23 cellular contexts compared by ENCODE assay signal in the genomic region with DNA sequence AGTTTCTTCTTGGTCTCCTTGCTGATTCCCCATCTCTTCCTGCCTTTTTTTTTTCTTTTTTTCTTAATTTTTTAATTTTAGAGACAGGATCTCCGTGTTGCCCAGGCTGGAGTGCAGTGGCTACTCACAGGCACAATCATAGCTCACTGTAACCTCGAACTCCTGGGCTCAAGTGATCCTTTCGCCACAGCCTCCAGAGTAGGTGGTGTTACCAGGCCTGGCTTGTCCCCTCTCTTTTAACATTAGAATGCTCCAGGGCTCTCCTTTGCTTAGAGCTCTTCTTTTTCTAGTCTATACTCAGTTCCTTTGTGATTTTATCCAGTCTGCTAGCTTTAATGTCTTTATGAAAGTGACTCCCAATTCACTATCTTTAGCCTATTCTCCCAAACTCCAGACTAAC.
DNase-seq lines count a peak whose midpoint lies in the region; ATAC-seq, FAIRE-seq and TF ChIP-seq lines count a peak whose summit lies in the region.
"Had no signal": no experiment of that assay in that cellular context is flagged by ENCODE, and none has a peak within 500 bp of the region (broad histone marks: within the 10 kb centered on the region; RNA-seq: fewer than 3 reads in every experiment).

No MANE protein-coding gene starts in this region.

- H3K4me2 ChIP-seq in A549, result no peak overlapping the region

- no peaks in the 10 kb centered on the region for H3K9me3 Mint-ChIP-seq in WTC11
- H3K9me3 Mint-ChIP-seq in memory B cell, result no peaks in the 10 kb centered on the region
- H3K9me3 Mint-ChIP-seq: CD8-positive, alpha-beta memory T cell had no signal

- POLR2A ChIA-PET in A549 (lab: Yijun Ruan, JAX), result no interaction called here
- POLR2A ChIA-PET in WTC11 (lab: Charles Lee), result no interaction called here

- H3K4me1 Mint-ChIP-seq in WTC11, result peaks cover 29% of the 10 kb centered on the region
- no peaks in the 10 kb centered on the region for H3K4me1 Mint-ChIP-seq in memory B cell
- H3K4me1 Mint-ChIP-seq: CD8-positive, alpha-beta memory T cell had no signal

- H3K27me3 Mint-ChIP-seq in WTC11 (ENCODE audit: low read depth) (no peaks in the 10 kb centered on the region), memory B cell (no peaks in the 10 kb centered on the region)
- H3K27me3 Mint-ChIP-seq: CD8-positive, alpha-beta memory T cell had no signal

- H3K4me3 ChIP-seq in A549, result no peak overlapping the region

- FAIRE-seq in A549 (lab: Jason Lieb, UNC) (peak; percentile 18), GM19239 (lab: Jason Lieb, UNC) (no peak)
- FAIRE-seq: GM12891, H54 had no signal

- TF ChIP-seq POLR2A in A549 (IDR thresholded peaks at IDR 0.05; ENCODE audit: low read length), result no peak

- no peak overlapping the region for H3K4me3 Mint-ChIP-seq in WTC11
- H3K4me3 Mint-ChIP-seq in memory B cell, result no peak overlapping the region

- H3K36me3 Mint-ChIP-seq in WTC11 (no peaks in the 10 kb centered on the region), memory B cell (peaks cover 5% of the 10 kb centered on the region)

- 95% methylated on average over 3 of the region's 3 CpGs for WGBS in A549 (ENCODE audit: missing lambda C conversion rate)

- H3K27ac ChIP-seq in A549, result no peak overlapping the region
- H3K27ac ChIP-seq: 22Rv1 had no signal

- TF ChIP-seq CTCF in A549 (IDR thresholded peaks at IDR 0.05), result no peak
- TF ChIP-seq CTCF in WTC11 (IDR thresholded peaks at IDR 0.05), result no peak

- peaks cover 9% of the 10 kb centered on the region for H3K4me1 ChIP-seq in A549

- no peaks in the 10 kb centered on the region for H3K9me3 ChIP-seq in A549

- TF ChIP-seq RAD21 in A549 (conservative IDR thresholded peaks at IDR 0.05 in 1 of 2, IDR thresholded peaks at IDR 0.05 in 1 of 2), result no peak

- H3K27ac Mint-ChIP-seq in WTC11 (no peak overlapping the region), memory B cell (peak overlapping the region; percentile 56)

- CTCF ChIA-PET in A549 (lab: Yijun Ruan, JAX), result interaction anchor here (1.5 to 2.3 kb wide), 2 partner anchors 30 to 31 kb away, joined by 3 to 8 read pairs; no protein-coding TSS in a partner anchor
- CTCF ChIA-PET in WTC11 (lab: Charles Lee), result interaction anchor here (2.1 kb wide), 1 partner anchor 31 kb away, joined by 10 read pairs; no protein-coding TSS in a partner anchor

- DNase-seq in NCI-H82 (lab: John Stamatoyannopoulos, UW) (peak; percentile 25), NCI-H82 treated with DMSO at 0.1 percent for 48 hours (lab: John Stamatoyannopoulos, UW; ENCODE audit: unreplicated experiment) (no peak), A549 (ENCODE audit: low read depth in 1 of 2, low spot score in 1 of 2) (no peak), WTC11 (ENCODE audit: low spot score) (no peak), memory B cell (ENCODE audit: low spot score in 2 of 2) (no peak), pons (ENCODE audit: low spot score) (no peak), GM19239 (ENCODE audit: insufficient read length, low spot score) (no peak)
- DNase-seq: AML-193; C1 segment of cervical spinal cord; Calu3; CD8-positive, alpha-beta memory T cell; DMS153; IMR-90; NCI-H1105; NCI-H146; NCI-H2029 treated with DMSO at 0.1 percent for 48 hours; NCI-H345; NCI-H524 had no signal

- ATAC-seq in A549, result no peak
- peak; percentile 56 for ATAC-seq in WTC11
- no peak for ATAC-seq in memory B cell (ENCODE audit: low read depth)
- ATAC-seq in HG03045 (IDR thresholded peaks at IDR 0.05; ENCODE audit: unreplicated experiment), result no peak
- ATAC-seq: Right ventricle myocardium inferior had no signal

- no peak for TF ChIP-seq EP300 in A549 (IDR thresholded peaks at IDR 0.05)

TF ChIP-seq in A549, 52 proteins besides CTCF, POLR2A, EP300 and RAD21:
- TF ChIP-seq, protein P1, sequence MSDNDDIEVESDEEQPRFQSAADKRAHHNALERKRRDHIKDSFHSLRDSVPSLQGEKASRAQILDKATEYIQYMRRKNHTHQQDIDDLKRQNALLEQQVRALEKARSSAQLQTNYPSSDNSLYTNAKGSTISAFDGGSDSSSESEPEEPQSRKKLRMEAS (IDR thresholded peaks at IDR 0.05), result no peak
- no peak for TF ChIP-seq KDM5A (IDR thresholded peaks at IDR 0.05)
- TF ChIP-seq ESRRA (IDR thresholded peaks at IDR 0.05; ENCODE audit: borderline replicate concordance, low read length), result no peak
- TF ChIP-seq MAZ (IDR thresholded peaks at IDR 0.05; ENCODE audit: borderline replicate concordance, low read depth, low read length), result no peak
- TF ChIP-seq KDM1A (IDR thresholded peaks at IDR 0.05; ENCODE audit: low read depth), result no peak
- TF ChIP-seq TP53 (CRISPR knock-in tag; IDR thresholded peaks at IDR 0.05), result no peak
- TF ChIP-seq ZFP36 (IDR thresholded peaks at IDR 0.05; ENCODE audit: borderline replicate concordance, partially characterized antibody), result no peak
- TF ChIP-seq CBX2 (IDR thresholded peaks at IDR 0.05; ENCODE audit: borderline replicate concordance, low read depth), result no peak
- no peak for TF ChIP-seq CHD4 (IDR thresholded peaks at IDR 0.05; ENCODE audit: borderline replicate concordance)
- no peak for TF ChIP-seq EHMT2 (IDR thresholded peaks at IDR 0.05; ENCODE audit: low read depth)
- TF ChIP-seq, protein P2, sequence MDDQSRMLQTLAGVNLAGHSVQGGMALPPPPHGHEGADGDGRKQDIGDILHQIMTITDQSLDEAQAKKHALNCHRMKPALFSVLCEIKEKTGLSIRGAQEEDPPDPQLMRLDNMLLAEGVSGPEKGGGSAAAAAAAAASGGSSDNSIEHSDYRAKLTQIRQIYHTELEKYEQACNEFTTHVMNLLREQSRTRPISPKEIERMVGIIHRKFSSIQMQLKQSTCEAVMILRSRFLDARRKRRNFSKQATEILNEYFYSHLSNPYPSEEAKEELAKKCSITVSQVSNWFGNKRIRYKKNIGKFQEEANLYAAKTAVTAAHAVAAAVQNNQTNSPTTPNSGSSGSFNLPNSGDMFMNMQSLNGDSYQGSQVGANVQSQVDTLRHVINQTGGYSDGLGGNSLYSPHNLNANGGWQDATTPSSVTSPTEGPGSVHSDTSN (IDR thresholded peaks at IDR 0.05), result no peak
- TF ChIP-seq PHF8 (IDR thresholded peaks at IDR 0.05; ENCODE audit: borderline replicate concordance, low read depth), result no peak
- TF ChIP-seq CEBPB (IDR thresholded peaks at IDR 0.05), result no peak
- no peak for TF ChIP-seq TFCP2L1 (CRISPR knock-in tag; IDR thresholded peaks at IDR 0.05)
- TF ChIP-seq HOXA7 (CRISPR knock-in tag; IDR thresholded peaks at IDR 0.05), result no peak

TF ChIP-seq in WTC11, 78 proteins besides CTCF, POLR2A, EP300 and RAD21 (continues in another document):
- TF ChIP-seq ZNF219 (CRISPR knock-in tag; IDR thresholded peaks at IDR 0.05; ENCODE audit: borderline replicate concordance) (no peak), SP1 (CRISPR knock-in tag; conservative IDR thresholded peaks at IDR 0.05) (no peak), TEAD4 (CRISPR knock-in tag; IDR thresholded peaks at IDR 0.05) (no peak)
- TF ChIP-seq, protein P3, sequence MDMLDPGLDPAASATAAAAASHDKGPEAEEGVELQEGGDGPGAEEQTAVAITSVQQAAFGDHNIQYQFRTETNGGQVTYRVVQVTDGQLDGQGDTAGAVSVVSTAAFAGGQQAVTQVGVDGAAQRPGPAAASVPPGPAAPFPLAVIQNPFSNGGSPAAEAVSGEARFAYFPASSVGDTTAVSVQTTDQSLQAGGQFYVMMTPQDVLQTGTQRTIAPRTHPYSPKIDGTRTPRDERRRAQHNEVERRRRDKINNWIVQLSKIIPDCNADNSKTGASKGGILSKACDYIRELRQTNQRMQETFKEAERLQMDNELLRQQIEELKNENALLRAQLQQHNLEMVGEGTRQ (CRISPR knock-in tag; IDR thresholded peaks at IDR 0.05), result no peak
- TF ChIP-seq, protein P4, sequence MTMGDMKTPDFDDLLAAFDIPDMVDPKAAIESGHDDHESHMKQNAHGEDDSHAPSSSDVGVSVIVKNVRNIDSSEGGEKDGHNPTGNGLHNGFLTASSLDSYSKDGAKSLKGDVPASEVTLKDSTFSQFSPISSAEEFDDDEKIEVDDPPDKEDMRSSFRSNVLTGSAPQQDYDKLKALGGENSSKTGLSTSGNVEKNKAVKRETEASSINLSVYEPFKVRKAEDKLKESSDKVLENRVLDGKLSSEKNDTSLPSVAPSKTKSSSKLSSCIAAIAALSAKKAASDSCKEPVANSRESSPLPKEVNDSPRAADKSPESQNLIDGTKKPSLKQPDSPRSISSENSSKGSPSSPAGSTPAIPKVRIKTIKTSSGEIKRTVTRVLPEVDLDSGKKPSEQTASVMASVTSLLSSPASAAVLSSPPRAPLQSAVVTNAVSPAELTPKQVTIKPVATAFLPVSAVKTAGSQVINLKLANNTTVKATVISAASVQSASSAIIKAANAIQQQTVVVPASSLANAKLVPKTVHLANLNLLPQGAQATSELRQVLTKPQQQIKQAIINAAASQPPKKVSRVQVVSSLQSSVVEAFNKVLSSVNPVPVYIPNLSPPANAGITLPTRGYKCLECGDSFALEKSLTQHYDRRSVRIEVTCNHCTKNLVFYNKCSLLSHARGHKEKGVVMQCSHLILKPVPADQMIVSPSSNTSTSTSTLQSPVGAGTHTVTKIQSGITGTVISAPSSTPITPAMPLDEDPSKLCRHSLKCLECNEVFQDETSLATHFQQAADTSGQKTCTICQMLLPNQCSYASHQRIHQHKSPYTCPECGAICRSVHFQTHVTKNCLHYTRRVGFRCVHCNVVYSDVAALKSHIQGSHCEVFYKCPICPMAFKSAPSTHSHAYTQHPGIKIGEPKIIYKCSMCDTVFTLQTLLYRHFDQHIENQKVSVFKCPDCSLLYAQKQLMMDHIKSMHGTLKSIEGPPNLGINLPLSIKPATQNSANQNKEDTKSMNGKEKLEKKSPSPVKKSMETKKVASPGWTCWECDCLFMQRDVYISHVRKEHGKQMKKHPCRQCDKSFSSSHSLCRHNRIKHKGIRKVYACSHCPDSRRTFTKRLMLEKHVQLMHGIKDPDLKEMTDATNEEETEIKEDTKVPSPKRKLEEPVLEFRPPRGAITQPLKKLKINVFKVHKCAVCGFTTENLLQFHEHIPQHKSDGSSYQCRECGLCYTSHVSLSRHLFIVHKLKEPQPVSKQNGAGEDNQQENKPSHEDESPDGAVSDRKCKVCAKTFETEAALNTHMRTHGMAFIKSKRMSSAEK (CRISPR knock-in tag; IDR thresholded peaks at IDR 0.05; ENCODE audit: borderline replicate concordance), result no peak
- TF ChIP-seq, protein P5, sequence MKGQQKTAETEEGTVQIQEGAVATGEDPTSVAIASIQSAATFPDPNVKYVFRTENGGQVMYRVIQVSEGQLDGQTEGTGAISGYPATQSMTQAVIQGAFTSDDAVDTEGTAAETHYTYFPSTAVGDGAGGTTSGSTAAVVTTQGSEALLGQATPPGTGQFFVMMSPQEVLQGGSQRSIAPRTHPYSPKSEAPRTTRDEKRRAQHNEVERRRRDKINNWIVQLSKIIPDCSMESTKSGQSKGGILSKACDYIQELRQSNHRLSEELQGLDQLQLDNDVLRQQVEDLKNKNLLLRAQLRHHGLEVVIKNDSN (CRISPR knock-in tag; IDR thresholded peaks at IDR 0.05), result no peak
- TF ChIP-seq, protein P6, sequence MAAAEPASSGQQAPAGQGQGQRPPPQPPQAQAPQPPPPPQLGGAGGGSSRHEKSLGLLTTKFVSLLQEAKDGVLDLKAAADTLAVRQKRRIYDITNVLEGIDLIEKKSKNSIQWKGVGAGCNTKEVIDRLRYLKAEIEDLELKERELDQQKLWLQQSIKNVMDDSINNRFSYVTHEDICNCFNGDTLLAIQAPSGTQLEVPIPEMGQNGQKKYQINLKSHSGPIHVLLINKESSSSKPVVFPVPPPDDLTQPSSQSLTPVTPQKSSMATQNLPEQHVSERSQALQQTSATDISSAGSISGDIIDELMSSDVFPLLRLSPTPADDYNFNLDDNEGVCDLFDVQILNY (CRISPR knock-in tag; IDR thresholded peaks at IDR 0.05), result no peak
